ENCODE assay signal across 1 cellular context in genomic region chr1:44047131-44047530, GRCh38.
TF ChIP-seq lines count a peak whose summit lies in the region.

No MANE protein-coding gene starts in this region.

TF ChIP-seq in endothelial cell of umbilical vein, 7 proteins besides CTCF, POLR2A, EP300 and RAD21:
- no peak for TF ChIP-seq GATA2 (IDR thresholded peaks at IDR 0.05; ENCODE audit: insufficient read depth, insufficient read length, low read depth, low read length)
- no peak for TF ChIP-seq EZH2 (IDR thresholded peaks at IDR 0.05; ENCODE audit: borderline replicate concordance, low read depth, low read length, severe bottlenecking)
- TF ChIP-seq, protein P1, sequence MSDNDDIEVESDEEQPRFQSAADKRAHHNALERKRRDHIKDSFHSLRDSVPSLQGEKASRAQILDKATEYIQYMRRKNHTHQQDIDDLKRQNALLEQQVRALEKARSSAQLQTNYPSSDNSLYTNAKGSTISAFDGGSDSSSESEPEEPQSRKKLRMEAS (IDR thresholded peaks at IDR 0.05; ENCODE audit: insufficient read depth, insufficient read length), result no peak
- TF ChIP-seq MYC (IDR thresholded peaks at IDR 0.05; ENCODE audit: low read depth, low read length), result no peak
- no peak for TF ChIP-seq POLR2AphosphoS5 (IDR thresholded peaks at IDR 0.05; ENCODE audit: insufficient read depth, low read depth, low read length)
- TF ChIP-seq FOS (IDR thresholded peaks at IDR 0.05; ENCODE audit: borderline replicate concordance, insufficient read depth, low read length), result no peak
- TF ChIP-seq JUN (IDR thresholded peaks at IDR 0.05; ENCODE audit: borderline replicate concordance, insufficient read depth, insufficient read length, low read depth), result no peak
